In genomic region chr11:11281626-11282025, GRCh38 we compare ENCODE assay signal across 16 cellular contexts.
"Had no signal": no experiment of that assay in that cellular context is flagged by ENCODE, and none has a peak within 500 bp of the region (broad histone marks: within the 10 kb centered on the region; RNA-seq: fewer than 3 reads in every experiment).

No MANE protein-coding gene starts in this region.

- H3K9me3 ChIP-seq: SK-N-SH had no signal

- DNase-seq: KBM-7, MV-4-11, NCI-H1048, NCI-H1105, NCI-H1417 treated with DMSO at 0.1 percent for 48 hours, NCI-H1694 treated with DMSO at 0.1 percent for 48 hours, NCI-H1930, NCI-H2081 treated with DMSO at 0.1 percent for 48 hours, NCI-H2171 treated with DMSO at 0.1 percent for 48 hours, NCI-H345, NCI-H524, NCI-H526 treated with DMSO at 0.1 percent for 48 hours, NCI-H774, RPMI8226, SHP77, SK-N-SH had no signal

- H3K9ac ChIP-seq: SK-N-SH had no signal

- H3K4me2 ChIP-seq: SK-N-SH had no signal
